9 cellular contexts compared by ENCODE assay signal in the genomic region with DNA sequence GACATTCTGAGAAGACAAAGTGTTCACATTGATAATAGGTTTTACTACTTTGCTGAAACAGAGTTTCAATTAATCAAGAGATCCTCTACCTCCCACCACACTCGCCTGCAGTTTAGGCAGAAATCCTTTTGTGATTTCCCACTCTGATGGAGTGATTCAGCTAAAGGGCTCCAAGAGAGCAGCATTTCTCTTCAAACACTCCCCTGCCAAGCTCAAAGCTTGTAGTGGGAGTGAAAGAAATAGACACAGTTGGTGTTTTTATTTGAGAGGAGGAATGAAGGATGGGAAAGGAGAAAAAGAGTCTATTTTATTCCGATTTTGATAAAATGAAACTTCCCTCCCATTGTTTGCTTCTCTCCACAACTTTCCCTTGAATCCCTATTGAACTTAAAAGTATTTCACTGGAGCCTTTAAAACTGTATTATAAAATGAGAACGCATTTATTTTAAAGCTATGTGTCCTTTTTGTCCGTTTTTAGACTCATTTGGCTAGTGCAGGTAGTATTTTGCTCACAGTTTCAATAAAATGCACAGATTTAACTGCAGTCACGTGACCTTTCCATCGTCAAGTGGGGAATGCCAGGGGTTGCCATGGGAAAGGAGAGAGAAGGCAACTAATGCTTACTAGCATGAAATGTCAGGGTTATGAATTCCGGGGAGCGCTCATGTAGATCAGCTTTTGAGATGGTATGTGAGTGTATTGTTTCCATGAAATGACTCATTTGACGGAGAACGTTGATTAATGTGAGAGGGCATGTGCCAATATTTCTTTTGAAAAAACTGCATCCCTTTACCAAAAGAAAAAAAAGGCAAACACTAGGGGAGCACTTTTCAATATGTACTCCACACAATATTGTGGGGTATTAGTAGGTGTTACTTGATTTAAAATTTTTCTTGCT. TPM values are rescaled to one million over a fixed set of nuclear protein-coding genes. Genes with fewer than 3 reads are reported as not detected.
A peak's percentile ranks its signal among the peaks of the same experiment; 100 is the strongest.
DNase-seq lines count a peak whose midpoint lies in the region; ATAC-seq, FAIRE-seq and TF ChIP-seq lines count a peak whose summit lies in the region.
"Had no signal": no experiment of that assay in that cellular context is flagged by ENCODE, and none has a peak within 500 bp of the region (broad histone marks: within the 10 kb centered on the region; RNA-seq: fewer than 3 reads in every experiment).

No MANE protein-coding gene starts in this region.

- DNase-seq in ELR (ENCODE audit: low read depth) (peak; percentile 83), RCC 7860 (ENCODE audit: low spot score) (peak; percentile 94), pons (ENCODE audit: low spot score) (peak; percentile 59), HEK293T (ENCODE audit: extremely low spot score) (no peak), NCI-H2029 treated with DMSO at 0.1 percent for 48 hours (lab: John Stamatoyannopoulos, UW) (no peak)
- no peak for DNase-seq in stimulated activated CD4-positive, alpha-beta T cell treated with anti-CD3 and anti-CD28 coated beads, Interleukin-15, amount 100 ng/mL, for 24 hours
- DNase-seq: naive B cell had no signal

- POLR2A ChIA-PET in HEK293T (lab: Yijun Ruan, JAX): no interaction called here

- CTCF ChIA-PET in HEK293T (lab: Yijun Ruan, JAX): no interaction called here

- FAIRE-seq in RCC 7860 (lab: Jason Lieb, UNC): peak; percentile 87

- ATAC-seq in esophagus mucosa (peak; percentile 93), HG02970 (IDR thresholded peaks at IDR 0.05; ENCODE audit: low FRiP score, unreplicated experiment) (no peak)

TF ChIP-seq in HEK293T, 16 proteins besides CTCF, POLR2A, EP300 and RAD21:
- TF ChIP-seq HDGF (IDR thresholded peaks at IDR 0.05; ENCODE audit: borderline replicate concordance) (no peak), FOXA1 (IDR thresholded peaks at IDR 0.05) (no peak), NFRKB (IDR thresholded peaks at IDR 0.05) (no peak), ELF4 (IDR thresholded peaks at IDR 0.05) (no peak), TARDBP (IDR thresholded peaks at IDR 0.05) (no peak), BHLHE40 (IDR thresholded peaks at IDR 0.05; ENCODE audit: borderline replicate concordance) (no peak), ARNT (IDR thresholded peaks at IDR 0.05) (no peak), SP1 (IDR thresholded peaks at IDR 0.05) (no peak), L3MBTL2 (conservative IDR thresholded peaks at IDR 0.05) (no peak), FOXK2 (IDR thresholded peaks at IDR 0.05) (no peak), ZNF384 (IDR thresholded peaks at IDR 0.05) (no peak)
- TF ChIP-seq, protein P1, sequence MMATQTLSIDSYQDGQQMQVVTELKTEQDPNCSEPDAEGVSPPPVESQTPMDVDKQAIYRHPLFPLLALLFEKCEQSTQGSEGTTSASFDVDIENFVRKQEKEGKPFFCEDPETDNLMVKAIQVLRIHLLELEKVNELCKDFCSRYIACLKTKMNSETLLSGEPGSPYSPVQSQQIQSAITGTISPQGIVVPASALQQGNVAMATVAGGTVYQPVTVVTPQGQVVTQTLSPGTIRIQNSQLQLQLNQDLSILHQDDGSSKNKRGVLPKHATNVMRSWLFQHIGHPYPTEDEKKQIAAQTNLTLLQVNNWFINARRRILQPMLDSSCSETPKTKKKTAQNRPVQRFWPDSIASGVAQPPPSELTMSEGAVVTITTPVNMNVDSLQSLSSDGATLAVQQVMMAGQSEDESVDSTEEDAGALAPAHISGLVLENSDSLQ (IDR thresholded peaks at IDR 0.05): no peak

RNA-seq across cellular contexts. Expression of a gene that starts 7.7 kb away (rescaled TPM):
- 7.9 TPM for total RNA-seq in esophagus mucosa

Comparison
In these comparisons a context has a peak if more than half of its experiments do, and no peak if none do; other contexts are left out.
1. DNase-seq: peak in ELR (single experiment), RCC 7860 (single experiment) and pons (single experiment); none in HEK293T (single experiment), NCI-H2029 treated with DMSO at 0.1 percent for 48 hours (single experiment) and stimulated activated CD4-positive, alpha-beta T cell treated with anti-CD3 and anti-CD28 coated beads, Interleukin-15, amount 100 ng/mL, for 24 hours (single experiment).